In the genomic region with DNA sequence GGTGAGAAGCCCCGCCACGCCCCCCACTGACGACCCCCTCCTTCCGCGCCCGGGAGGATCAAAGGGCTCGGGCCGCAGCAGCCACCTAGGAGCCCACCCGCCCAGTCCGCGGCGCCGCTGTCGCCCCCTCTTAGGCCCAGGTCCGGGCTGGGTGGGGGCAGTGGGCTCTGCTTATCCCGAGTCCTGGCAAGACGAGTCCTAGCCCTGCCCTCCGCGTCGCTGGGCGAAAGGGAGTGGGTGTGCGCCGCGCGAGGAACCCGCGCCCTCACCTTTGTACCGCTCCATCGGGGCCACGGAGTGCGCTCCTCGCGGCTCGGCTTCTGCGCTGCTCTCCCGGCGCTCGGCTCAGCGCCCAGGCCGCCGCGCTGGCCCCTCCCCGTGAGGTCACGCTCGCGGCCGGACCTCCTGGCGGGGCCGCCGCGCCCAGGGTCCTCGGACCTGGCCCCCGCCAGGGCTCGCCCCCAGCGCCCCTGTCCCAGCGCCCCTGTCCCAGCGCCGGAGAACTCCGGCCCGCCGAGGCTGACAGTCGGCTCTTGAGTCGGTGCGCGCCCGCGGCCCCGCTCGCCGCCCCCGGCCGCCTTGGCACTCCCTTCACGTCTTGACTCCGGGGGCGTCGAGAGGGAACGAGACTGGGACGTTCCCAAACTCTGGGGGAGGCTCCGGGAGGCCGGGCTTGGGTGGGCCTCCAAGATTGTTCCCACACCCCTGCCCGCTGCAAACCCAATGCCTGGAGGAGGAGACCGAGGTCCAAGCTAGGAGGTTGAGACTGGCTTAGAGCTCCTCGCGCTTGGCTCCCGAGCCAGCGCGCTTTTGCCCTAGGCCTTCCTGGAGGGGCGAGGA, we compare ENCODE assay signal across 8 cellular contexts. TPM values are rescaled to one million over a fixed set of nuclear protein-coding genes. Genes with fewer than 3 reads are reported as not detected.
DNase-seq lines count a peak whose midpoint lies in the region; ATAC-seq and TF ChIP-seq lines count a peak whose summit lies in the region.

Gene AFAP1L2, minus strand, starts transcription at position 332 of the 840 bp plus-strand sequence. Its CDS starts 47 bp downstream, at position 285.

- ATAC-seq in HG02798 (IDR thresholded peaks at IDR 0.05; ENCODE audit: poor library complexity, unreplicated experiment), result peak; percentile 41
- peak; percentile 84 for ATAC-seq in lower lobe of right lung
- ATAC-seq in HG03175 (IDR thresholded peaks at IDR 0.05; ENCODE audit: unreplicated experiment), result no peak
- ATAC-seq in HG02870 (IDR thresholded peaks at IDR 0.05; ENCODE audit: unreplicated experiment), result no peak

- peak within 1 kb of the TSS; percentile 31 for H3K27ac ChIP-seq in lower lobe of right lung
- H3K27ac ChIP-seq in tibial artery, result peak within 1 kb of the TSS; percentile 66 to 70

- peaks cover 32% of the 10 kb centered on the region for H3K27me3 ChIP-seq in lower lobe of right lung (ENCODE audit: low read depth)
- peaks cover 0 to 14% of the 10 kb centered on the region in 2 donors for H3K27me3 ChIP-seq in tibial artery

- H3K9me3 ChIP-seq in lower lobe of right lung, result no peaks in the 10 kb centered on the region
- H3K9me3 ChIP-seq in tibial artery, result no peaks in the 10 kb centered on the region

- H3K36me3 ChIP-seq in lower lobe of right lung (no peaks in the 10 kb centered on the region), tibial artery (no peaks in the 10 kb centered on the region)

- H3K4me1 ChIP-seq in lower lobe of right lung (peaks cover 37% of the 10 kb centered on the region), tibial artery (peaks cover 0 to 44% (median 28%) of the 10 kb centered on the region in 4 donors)

- intact Hi-C loops in lower lobe of right lung (cut with DNase I), result no loop called here
- intact Hi-C loops in tibial artery (cut with DNase I; ENCODE audit: low total_unique reads), result no loop called here

- DNase-seq in AG20443 (ENCODE audit: low spot score) (peak; percentile 74), cerebellar cortex (ENCODE audit: low spot score) (peak; percentile 31), lower lobe of right lung (no peak), tibial artery (no peak)
- DNase-seq in activated naive CD4-positive, alpha-beta T cell treated with Interleukin-2 at 50 U/mL for 16 hours, result no peak

- TF ChIP-seq CTCF in lower lobe of right lung (IDR thresholded peaks at IDR 0.05), result no peak
- TF ChIP-seq CTCF in tibial artery (IDR thresholded peaks at IDR 0.05), result no peak

- H3K4me3 ChIP-seq in lower lobe of right lung (peak within 1 kb of the TSS; percentile 55), tibial artery (peak within 1 kb of the TSS; percentile 59 to 63)

RNA-seq across cellular contexts. Expression of gene AFAP1L2, which starts in this region (rescaled TPM):
- total RNA-seq in lower lobe of right lung, result 5.3 TPM

Comparison
In these comparisons a context has a peak if more than half of its experiments do, and no peak if none do; other contexts are left out.
1. DNase-seq: peak in AG20443 (single experiment) and cerebellar cortex (single experiment); none in lower lobe of right lung (single experiment), tibial artery (0 of 2) and activated naive CD4-positive, alpha-beta T cell treated with Interleukin-2 at 50 U/mL for 16 hours (single experiment).
2. ATAC-seq: peak in HG02798 (single experiment) and lower lobe of right lung (2 of 2); none in HG03175 (single experiment) and HG02870 (single experiment).